21 cellular contexts compared by ENCODE assay signal in genomic region chr6:3987576-3987975, GRCh38.
"Had no signal": no experiment of that assay in that cellular context is flagged by ENCODE, and none has a peak within 500 bp of the region (broad histone marks: within the 10 kb centered on the region; RNA-seq: fewer than 3 reads in every experiment).

No MANE protein-coding gene starts in this region.

- H3K27ac Mint-ChIP-seq: activated CD4-positive, alpha-beta T cell treated with anti-CD3 and anti-CD28 coated beads, Interleukin-2, amount 10 ng/mL, durations not matched to agents 7 days and 5 days; activated naive CD8-positive, alpha-beta T cell; activated T-cell treated with anti-CD3 and anti-CD28 coated beads, Interleukin-2, amount 50 U/mL, for 72 hours had no signal

- H3K4me3 ChIP-seq: gastrocnemius medialis, heart left ventricle, right atrium auricular region, skin epidermis, suprapubic skin, upper lobe of right lung had no signal

- H3K9me3 ChIP-seq: gastrocnemius medialis, heart left ventricle, right atrium auricular region, suprapubic skin, upper lobe of right lung had no signal

- ATAC-seq: activated T-cell treated with anti-CD3 and anti-CD28 coated beads, Interleukin-2, amount 50 U/mL, for 72 hours; gastrocnemius medialis; heart left ventricle; stimulated activated naive CD8-positive, alpha-beta T cell treated with anti-CD3 and anti-CD28 coated beads, Interleukin-15, Interleukin-2, amounts not matched to agents 100 U/mL and 50 U/mL, for 24 hours; upper lobe of right lung had no signal

- H3K27me3 Mint-ChIP-seq: activated CD4-positive, alpha-beta T cell treated with anti-CD3 and anti-CD28 coated beads, Interleukin-2, amount 10 ng/mL, durations not matched to agents 7 days and 5 days; activated naive CD8-positive, alpha-beta T cell had no signal

- H3K4me3 Mint-ChIP-seq: activated CD4-positive, alpha-beta T cell treated with anti-CD3 and anti-CD28 coated beads, Interleukin-2, amount 10 ng/mL, durations not matched to agents 7 days and 5 days; activated naive CD8-positive, alpha-beta T cell; activated T-cell treated with anti-CD3 and anti-CD28 coated beads, Interleukin-2, amount 50 U/mL, for 72 hours had no signal

- H3K27me3 ChIP-seq: gastrocnemius medialis, heart left ventricle, right atrium auricular region, suprapubic skin, upper lobe of right lung had no signal

- H3K9me3 Mint-ChIP-seq: activated CD4-positive, alpha-beta T cell treated with anti-CD3 and anti-CD28 coated beads, Interleukin-2, amount 10 ng/mL, durations not matched to agents 7 days and 5 days; activated T-cell treated with anti-CD3 and anti-CD28 coated beads, Interleukin-2, amount 50 U/mL, for 72 hours had no signal

- H3K36me3 ChIP-seq: gastrocnemius medialis, heart left ventricle, right atrium auricular region, suprapubic skin, upper lobe of right lung had no signal

- DNase-seq: activated CD4-positive, alpha-beta T cell treated with anti-CD3 and anti-CD28 coated beads, Interleukin-2, amount 10 ng/mL, durations not matched to agents 7 days and 5 days; activated CD8-positive, alpha-beta memory T cell treated with anti-CD3 and anti-CD28 coated beads, Interleukin-2, amount 50 U/mL, for 48 hours; activated gamma-delta T cell treated with Interleukin-2 at 50 U/mL for 16 hours; activated T-cell treated with anti-CD3 and anti-CD28 coated beads, Interleukin-2, amount 50 U/mL, for 72 hours; amniotic stem cell; central memory CD4-positive, alpha-beta T cell; cortex of kidney; effector CD8-positive, alpha-beta T cell; gastrocnemius medialis; heart left ventricle; midbrain; posterior cingulate gyrus; stimulated activated CD4-positive, alpha-beta T cell treated with anti-CD3 and anti-CD28 coated beads, Interleukin-4, amount 100 ng/mL, for 4 hours; stimulated activated CD8-positive, alpha-beta memory T cell treated with anti-CD3 and anti-CD28 coated beads, Interleukin-4, amount 100 ng/mL, for 48 hours; stimulated activated naive CD8-positive, alpha-beta T cell treated with anti-CD3 and anti-CD28 coated beads, Interleukin-15, Interleukin-2, amounts not matched to agents 100 U/mL and 50 U/mL, for 24 hours; T-helper 2 cell; upper lobe of right lung had no signal

- H3K27ac ChIP-seq: gastrocnemius medialis, heart left ventricle, right atrium auricular region, skin epidermis, suprapubic skin, upper lobe of right lung had no signal
